Comparison of ENCODE assay signal across 8 cellular contexts in the genomic region with DNA sequence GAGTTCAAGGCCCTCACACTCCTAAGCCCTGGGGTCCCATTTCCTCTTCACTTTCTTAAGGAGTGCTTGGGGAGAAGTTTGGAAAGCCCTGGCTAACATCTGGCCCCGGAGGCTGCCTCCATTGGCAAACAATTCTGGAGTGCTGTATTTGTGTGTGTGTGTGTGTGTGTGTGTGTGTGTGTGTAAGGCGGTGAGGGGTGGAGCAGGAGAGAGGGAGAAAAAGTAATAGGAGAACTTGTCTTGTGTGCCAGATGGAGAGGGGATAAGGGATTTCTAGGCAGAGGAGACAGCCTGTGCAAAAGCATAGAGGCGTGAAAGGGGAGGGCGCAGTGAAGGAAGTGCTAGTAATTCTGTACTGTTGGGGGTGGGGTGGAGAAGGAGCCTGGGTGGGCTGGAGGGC. TPM values are rescaled to one million over a fixed set of nuclear protein-coding genes. Genes with fewer than 3 reads are reported as not detected.
A peak's percentile ranks its signal among the peaks of the same experiment; 100 is the strongest.
DNase-seq lines count a peak whose midpoint lies in the region; ATAC-seq and TF ChIP-seq lines count a peak whose summit lies in the region.

No MANE protein-coding gene starts in this region.

- TF ChIP-seq CTCF in brain (conservative IDR thresholded peaks at IDR 0.05) (no peak), mucosa of descending colon (IDR thresholded peaks at IDR 0.05) (no peak)

- H3K4me1 ChIP-seq in mucosa of descending colon (ENCODE audit: low read depth): peaks cover 9% of the 10 kb centered on the region

- intact Hi-C loops in mucosa of descending colon (cut with DNase I, micrococcal nuclease): no loop called here

- no peak overlapping the region for H3K4me3 ChIP-seq in mucosa of descending colon

- peak overlapping the region; percentile 80 to 92 (median 86) for H3K4me3 Mint-ChIP-seq in brain

- no peaks in the 10 kb centered on the region for H3K36me3 ChIP-seq in mucosa of descending colon (ENCODE audit: low read depth)

- peaks cover 0 to 2% (median 0%) of the 10 kb centered on the region in 5 experiments for H3K9me3 Mint-ChIP-seq in brain

- peak; percentile 78 for DNase-seq in DMS79 (lab: John Stamatoyannopoulos, UW)
- DNase-seq in NCI-H2107 (lab: John Stamatoyannopoulos, UW): peak; percentile 31
- DNase-seq in mucosa of descending colon: peak in 2 of 3 donors; percentile 27 to 40
- DNase-seq in T-helper 9 cell: no peak
- DNase-seq in activated gamma-delta T cell (lab: John Stamatoyannopoulos, UW): no peak

- H3K27me3 Mint-ChIP-seq in brain: peaks cover 13% of the 10 kb centered on the region

- peak overlapping the region; percentile 74 to 93 (median 90) for H3K27ac Mint-ChIP-seq in brain

- ATAC-seq in mucosa of descending colon (no peak), GM21576 (IDR thresholded peaks at IDR 0.05; ENCODE audit: unreplicated experiment) (no peak), GM19023 (IDR thresholded peaks at IDR 0.05; ENCODE audit: unreplicated experiment) (no peak)

- no peaks in the 10 kb centered on the region for H3K36me3 Mint-ChIP-seq in brain

- peaks cover 61% of the 10 kb centered on the region for H3K4me1 Mint-ChIP-seq in brain

- H3K9me3 ChIP-seq in mucosa of descending colon: no peaks in the 10 kb centered on the region

RNA-seq across cellular contexts. Expression of gene TRIM62, which starts 0.6 kb away (rescaled TPM):
- 24.2 TPM for polyA plus RNA-seq in brain (ENCODE audit: insufficient read depth, low read depth, low replicate concordance)
- 1 to 10 TPM; 5.0 to 9.3 (median 5.2) TPM for total RNA-seq in mucosa of descending colon

Comparison
In these comparisons a context has a peak if more than half of its experiments do, and no peak if none do; other contexts are left out.
1. DNase-seq: peak in DMS79 (single experiment), NCI-H2107 (single experiment) and mucosa of descending colon (2 of 3); none in T-helper 9 cell (single experiment) and activated gamma-delta T cell (single experiment).